1 cellular context compared by ENCODE assay signal in the genomic region with DNA sequence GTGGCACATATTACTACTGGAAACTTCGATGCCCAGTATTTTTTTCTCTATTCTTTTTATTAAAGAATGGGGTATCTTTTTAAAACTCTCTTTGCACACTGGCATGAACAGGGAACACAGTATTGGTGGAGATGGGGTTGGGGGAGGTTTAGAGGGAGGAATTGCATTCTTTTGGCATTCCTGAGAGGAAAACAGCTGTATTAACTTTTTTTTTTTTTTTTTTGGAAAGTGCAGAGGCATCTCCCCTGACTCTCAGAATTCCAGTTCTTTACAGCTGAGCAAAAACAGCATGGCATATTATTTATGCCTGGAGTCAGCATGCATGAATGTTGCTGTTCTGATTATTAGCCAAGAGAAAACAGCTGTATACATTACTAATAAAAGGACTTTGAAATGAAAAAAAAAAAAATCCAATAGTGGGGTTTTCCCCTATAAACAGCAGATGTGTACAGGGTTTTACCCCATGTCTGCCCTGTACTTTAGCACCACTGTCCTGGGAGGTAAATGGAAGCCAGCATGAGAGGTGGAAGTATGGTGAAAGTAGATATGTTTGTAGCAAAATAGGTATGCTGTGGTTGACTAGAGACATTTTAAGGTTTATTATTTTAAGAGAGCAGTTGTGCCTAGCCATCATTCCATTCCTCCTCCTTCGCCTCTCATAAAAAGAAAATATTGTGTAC.
TF ChIP-seq lines count a peak whose summit lies in the region.

No MANE protein-coding gene starts in this region.

TF ChIP-seq in IMR-90, 13 proteins besides CTCF, POLR2A, EP300 and RAD21 (continued from another document):
- TF ChIP-seq MXI1 (IDR thresholded peaks at IDR 0.05; ENCODE audit: borderline replicate concordance, low read depth, low read length) (no peak), MAFK (IDR thresholded peaks at IDR 0.05; ENCODE audit: low read depth, low read length) (no peak), CHD1 (IDR thresholded peaks at IDR 0.05; ENCODE audit: low read depth, low read length) (no peak)
- TF ChIP-seq, protein P1, sequence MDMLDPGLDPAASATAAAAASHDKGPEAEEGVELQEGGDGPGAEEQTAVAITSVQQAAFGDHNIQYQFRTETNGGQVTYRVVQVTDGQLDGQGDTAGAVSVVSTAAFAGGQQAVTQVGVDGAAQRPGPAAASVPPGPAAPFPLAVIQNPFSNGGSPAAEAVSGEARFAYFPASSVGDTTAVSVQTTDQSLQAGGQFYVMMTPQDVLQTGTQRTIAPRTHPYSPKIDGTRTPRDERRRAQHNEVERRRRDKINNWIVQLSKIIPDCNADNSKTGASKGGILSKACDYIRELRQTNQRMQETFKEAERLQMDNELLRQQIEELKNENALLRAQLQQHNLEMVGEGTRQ (IDR thresholded peaks at IDR 0.05; ENCODE audit: low read depth, low read length) = no peak
